Comparison of ENCODE assay signal across 1 cellular context in genomic region chr12:56315256-56315625, GRCh38.
TF ChIP-seq lines count a peak whose summit lies in the region.

No MANE protein-coding gene starts in this region.

TF ChIP-seq in HepG2, 621 proteins besides CTCF, POLR2A, EP300 and RAD21:
- peak; percentile 61 for TF ChIP-seq ZNF18 (CRISPR knock-in tag; IDR thresholded peaks at IDR 0.05; ENCODE audit: insufficient replicate concordance)
- TF ChIP-seq ZNF564 (CRISPR knock-in tag; IDR thresholded peaks at IDR 0.05): 0 out of 2 replicates have a peak, but pooled peaks have one; percentile 14
- TF ChIP-seq SRSF1 (optimal IDR thresholded peaks at IDR 0.05; ENCODE audit: low read depth, low read length): peak; percentile 16
- TF ChIP-seq BCL3 (CRISPR knock-in tag; IDR thresholded peaks at IDR 0.05): peak; percentile 18; the same call in 1 of the 2 replicates
- no peak for TF ChIP-seq ZMAT5 (CRISPR knock-in tag; IDR thresholded peaks at IDR 0.05; ENCODE audit: borderline replicate concordance, low read depth)
- no peak for TF ChIP-seq ZNF543 (CRISPR knock-in tag; IDR thresholded peaks at IDR 0.05)
- TF ChIP-seq ZBTB37 (CRISPR knock-in tag; IDR thresholded peaks at IDR 0.05): 0 out of 2 replicates have a peak, but pooled peaks have one; percentile 18
- no peak for TF ChIP-seq MXI1 (IDR thresholded peaks at IDR 0.05; ENCODE audit: borderline replicate concordance, low read depth, low read length)
- peak; percentile 6; the same call in 1 of the 2 replicates for TF ChIP-seq ZNF280B (CRISPR knock-in tag; IDR thresholded peaks at IDR 0.05; ENCODE audit: borderline replicate concordance)
- no peak for TF ChIP-seq MYC (CRISPR knock-in tag; IDR thresholded peaks at IDR 0.05; ENCODE audit: borderline replicate concordance)
- TF ChIP-seq PRDM4 (CRISPR knock-in tag; IDR thresholded peaks at IDR 0.05; ENCODE audit: borderline replicate concordance): 0 out of 2 replicates have a peak, but pooled peaks have one; percentile 9
- TF ChIP-seq ZBTB34 (CRISPR knock-in tag; IDR thresholded peaks at IDR 0.05): no peak
- peak; percentile 84 for TF ChIP-seq BCL6 (CRISPR knock-in tag; IDR thresholded peaks at IDR 0.05)
- no peak for TF ChIP-seq KIAA2018 (CRISPR knock-in tag; IDR thresholded peaks at IDR 0.05; ENCODE audit: borderline replicate concordance)
- TF ChIP-seq ZNF740 (CRISPR knock-in tag; IDR thresholded peaks at IDR 0.05): 0 out of 2 replicates have a peak, but pooled peaks have one; percentile 44
- TF ChIP-seq MZF1 (CRISPR knock-in tag; IDR thresholded peaks at IDR 0.05; ENCODE audit: borderline replicate concordance): 0 out of 2 replicates have a peak, but pooled peaks have one; percentile 11
- 0 out of 2 replicates have a peak, but pooled peaks have one; percentile 16 for TF ChIP-seq ZBTB42 (CRISPR knock-in tag; IDR thresholded peaks at IDR 0.05)
- TF ChIP-seq ZNF138 (CRISPR knock-in tag; IDR thresholded peaks at IDR 0.05; ENCODE audit: low read depth): 0 out of 2 replicates have a peak, but pooled peaks have one; percentile 28
- TF ChIP-seq SNAPC4 (CRISPR knock-in tag; IDR thresholded peaks at IDR 0.05): 0 out of 2 replicates have a peak, but pooled peaks have one; percentile 63
